In genomic region chr4:48683784-48684666, GRCh38 we compare ENCODE assay signal across 8 cellular contexts.
DNase-seq lines count a peak whose midpoint lies in the region; ATAC-seq, FAIRE-seq and TF ChIP-seq lines count a peak whose summit lies in the region.

No MANE protein-coding gene starts in this region.

- H3K4me1 ChIP-seq in astrocyte (ENCODE audit: insufficient read depth, low read length), result no peaks in the 10 kb centered on the region
- H3K4me1 ChIP-seq in mammary epithelial cell (ENCODE audit: insufficient read depth, low read length), result no peaks in the 10 kb centered on the region

- CTCF ChIA-PET in mammary epithelial cell (lab: Charles Lee; ENCODE audit: low non-redundant PET), result no interaction called here

- in situ Hi-C loops in mammary epithelial cell (cut with MboI; ENCODE audit: low sequenced_read_pairs in 2 of 2), result no loop called here

- H3K4me3 Mint-ChIP-seq in astrocyte (ENCODE audit: unreplicated experiment), result no peak overlapping the region

- dilution Hi-C loops in mammary epithelial cell (cut with HindIII; ENCODE audit: low sequenced_read_pairs), result no loop called here

- DNase-seq in astrocyte (ENCODE audit: low read depth), result peak; percentile 14
- no peak for DNase-seq in iPS-NIHi7 (ENCODE audit: extremely low spot score)
- no peak for DNase-seq in superior temporal gyrus (ENCODE audit: extremely low spot score)
- no peak for DNase-seq in ureter (ENCODE audit: low spot score)
- no peak for DNase-seq in mammary epithelial cell

- H3K27me3 ChIP-seq in astrocyte (ENCODE audit: insufficient read depth, low read length), result no peaks in the 10 kb centered on the region
- H3K27me3 ChIP-seq in mammary epithelial cell (ENCODE audit: insufficient read depth, low read length), result no peaks in the 10 kb centered on the region

- H4K20me1 ChIP-seq in astrocyte (ENCODE audit: insufficient read depth, low read length) (peaks cover 14% of the 10 kb centered on the region), mammary epithelial cell (ENCODE audit: insufficient read depth, low read length) (no peaks in the 10 kb centered on the region)

- H3K27ac Mint-ChIP-seq in astrocyte (ENCODE audit: unreplicated experiment), result no peak overlapping the region

- WGBS in mammary epithelial cell (ENCODE audit: low coverage, missing lambda C conversion rate), result 100% methylated on average over 1 of the region's 1 CpG

- ATAC-seq in GM18498 (IDR thresholded peaks at IDR 0.05; ENCODE audit: unreplicated experiment), result peak; percentile 93
- peak; percentile 83 for ATAC-seq in GM21447 (IDR thresholded peaks at IDR 0.05; ENCODE audit: unreplicated experiment)
- peak; percentile 83 for ATAC-seq in HG03432 (IDR thresholded peaks at IDR 0.05; ENCODE audit: unreplicated experiment)

- peaks cover 63% of the 10 kb centered on the region for H3K79me2 ChIP-seq in astrocyte (ENCODE audit: insufficient read depth, low read length)
- peaks cover 66% of the 10 kb centered on the region for H3K79me2 ChIP-seq in mammary epithelial cell (ENCODE audit: insufficient read depth, low read length)

- H3K27ac ChIP-seq in astrocyte (ENCODE audit: low read depth, low read length) (no peak overlapping the region), mammary epithelial cell (ENCODE audit: insufficient read depth, low read depth, low read length) (no peak overlapping the region)

- no peak for FAIRE-seq in astrocyte (lab: Jason Lieb, UNC)

- no peaks in the 10 kb centered on the region for H3K36me3 ChIP-seq in astrocyte (ENCODE audit: insufficient read depth, low read length)
- H3K36me3 ChIP-seq in mammary epithelial cell (ENCODE audit: insufficient read depth, low read length), result no peaks in the 10 kb centered on the region

- no peaks in the 10 kb centered on the region for H3K9me3 ChIP-seq in astrocyte (ENCODE audit: insufficient read depth, low read depth, low read length)
- H3K9me3 ChIP-seq in mammary epithelial cell (replicated peaks; ENCODE audit: insufficient read depth, low read length), result no peaks in the 10 kb centered on the region

- H3K9ac ChIP-seq in astrocyte (ENCODE audit: low read length) (no peak overlapping the region), mammary epithelial cell (ENCODE audit: insufficient read depth, low read length) (no peak overlapping the region)

- H3K4me3 ChIP-seq in astrocyte (ENCODE audit: insufficient read depth, low read depth, low read length) (no peak overlapping the region), mammary epithelial cell (replicated peaks in 1 of 3; ENCODE audit: insufficient read depth in 1 of 3, low read depth in 2 of 3, low read length in 3 of 3) (no peak overlapping the region)

- TF ChIP-seq CTCF in astrocyte (IDR thresholded peaks at IDR 0.05; ENCODE audit: insufficient read depth, low read depth, low read length) (no peak), mammary epithelial cell (conservative IDR thresholded peaks at IDR 0.05 in 1 of 2, IDR thresholded peaks at IDR 0.05 in 1 of 2; ENCODE audit: extremely low read depth in 1 of 2, insufficient read depth in 1 of 2, low read depth in 1 of 2, low read length in 2 of 2) (no peak)

- intact Hi-C loops in mammary epithelial cell (cut with micrococcal nuclease), result loop anchor here (5.0 to 10.0 kb wide), 2 partner anchors 278 to 339 kb away; partner anchors contain the start of gene SLAIN2

- H3K9me3 Mint-ChIP-seq in astrocyte (ENCODE audit: unreplicated experiment), result peaks cover 3% of the 10 kb centered on the region

- H3K4me2 ChIP-seq in astrocyte (ENCODE audit: low read length) (no peak overlapping the region), mammary epithelial cell (ENCODE audit: insufficient read depth, low read depth, low read length) (no peak overlapping the region)

- no peaks in the 10 kb centered on the region for H3K27me3 Mint-ChIP-seq in astrocyte (ENCODE audit: low read depth, unreplicated experiment)

- no TSS peak for BruUV-seq in mammary epithelial cell (replicated peaks; lab: Mats Ljungman, UMichigan)

- peaks cover 10% of the 10 kb centered on the region for H3K4me1 Mint-ChIP-seq in astrocyte (ENCODE audit: low read depth, unreplicated experiment)

- H2AFZ ChIP-seq in astrocyte (ENCODE audit: low read depth, low read length) (no peak overlapping the region), mammary epithelial cell (ENCODE audit: low read depth, low read length) (no peak overlapping the region)

- H3K36me3 Mint-ChIP-seq in astrocyte (ENCODE audit: low read depth, unreplicated experiment), result peaks cover 1% of the 10 kb centered on the region
